In genomic region chr15:54580643-54581042, GRCh38 we compare ENCODE assay signal across 16 cellular contexts.
A peak's percentile ranks its signal among the peaks of the same experiment; 100 is the strongest.
DNase-seq lines count a peak whose midpoint lies in the region; TF ChIP-seq lines count a peak whose summit lies in the region.
"Had no signal": no experiment of that assay in that cellular context is flagged by ENCODE, and none has a peak within 500 bp of the region (broad histone marks: within the 10 kb centered on the region; RNA-seq: fewer than 3 reads in every experiment).

No MANE protein-coding gene starts in this region.

- H3K4me3 Mint-ChIP-seq in type B pancreatic cell, result peak overlapping the region; percentile 1
- H3K4me3 Mint-ChIP-seq: B cell; CD8-positive, alpha-beta T cell; GM23338; HFFc6 had no signal

- TF ChIP-seq CTCF in epithelial cell of esophagus (IDR thresholded peaks at IDR 0.05; ENCODE audit: insufficient read depth, low read depth, low read length, missing control alignments) (no peak), type B pancreatic cell (conservative IDR thresholded peaks at IDR 0.05) (no peak)

- peaks cover 5% of the 10 kb centered on the region for H3K9me3 Mint-ChIP-seq in type B pancreatic cell

- H3K4me3 ChIP-seq in epithelial cell of esophagus (ENCODE audit: low read length), result no peak overlapping the region
- H3K4me3 ChIP-seq: BLaER1 treated with 17β-estradiol and CSF1 and Interleukin-3, amounts not matched to agents 10 nM and 100 nM; GM23338 had no signal

- H3K27me3 Mint-ChIP-seq in type B pancreatic cell, result peaks cover 5% of the 10 kb centered on the region
- H3K27me3 Mint-ChIP-seq: B cell had no signal

- intact Hi-C loops in posterior vena cava (cut with DNase I), result no loop called here

- DNase-seq in RKO (ENCODE audit: low spot score) (peak; percentile 14), epithelial cell of esophagus (ENCODE audit: low read depth) (peak; percentile 36), kidney tubule cell (ENCODE audit: low spot score) (peak; percentile 85), type B pancreatic cell (ENCODE audit: extremely low spot score, unreplicated experiment) (no peak), posterior vena cava (ENCODE audit: low spot score) (no peak), putamen (ENCODE audit: low spot score) (no peak)
- DNase-seq in activated effector memory CD4-positive, alpha-beta T cell treated with anti-CD3 and anti-CD28 coated beads, Interleukin-2, amount 50 U/mL, for 16 hours, result no peak
- DNase-seq: Calu3; CD8-positive, alpha-beta T cell; DMS79 treated with DMSO at 0.1 percent for 48 hours; GF-D8; H7; HFFc6 had no signal

- no peaks in the 10 kb centered on the region for H3K36me3 Mint-ChIP-seq in type B pancreatic cell
- H3K36me3 Mint-ChIP-seq: CD8-positive, alpha-beta T cell had no signal

- H3K27ac Mint-ChIP-seq in type B pancreatic cell, result peak overlapping the region; percentile 44
- H3K27ac Mint-ChIP-seq: B cell; CD8-positive, alpha-beta T cell; GM23338; HFFc6 had no signal

- no peaks in the 10 kb centered on the region for H3K4me1 Mint-ChIP-seq in type B pancreatic cell (ENCODE audit: unreplicated experiment)
- H3K4me1 Mint-ChIP-seq: B cell, GM23338 had no signal

Comparison
In these comparisons a context has a peak if more than half of its experiments do, and no peak if none do; other contexts are left out.
1. DNase-seq: peak in RKO (single experiment), epithelial cell of esophagus (single experiment) and kidney tubule cell (single experiment); none in type B pancreatic cell (single experiment), posterior vena cava (single experiment), putamen (single experiment) and activated effector memory CD4-positive, alpha-beta T cell treated with anti-CD3 and anti-CD28 coated beads, Interleukin-2, amount 50 U/mL, for 16 hours (single experiment).